In genomic region chr10:11715815-11716494, GRCh38 we compare ENCODE assay signal across 1 cellular context.
TF ChIP-seq lines count a peak whose summit lies in the region.

No MANE protein-coding gene starts in this region.

TF ChIP-seq in HepG2, 621 proteins besides CTCF, POLR2A, EP300 and RAD21 (continued from another document and continues in another):
- TF ChIP-seq ARID4A (CRISPR knock-in tag; IDR thresholded peaks at IDR 0.05; ENCODE audit: borderline replicate concordance) (peak; percentile 83; the same call in 1 of the 2 replicates), FOXA3 (CRISPR knock-in tag; IDR thresholded peaks at IDR 0.05) (peak; percentile 95), ATF7 (IDR thresholded peaks at IDR 0.05) (no peak), ATF7 (CRISPR knock-in tag; IDR thresholded peaks at IDR 0.05) (no peak), REL (CRISPR knock-in tag; conservative IDR thresholded peaks at IDR 0.05) (0 out of 2 replicates have a peak, but pooled peaks have one; percentile 9), SOX6 (IDR thresholded peaks at IDR 0.05) (no peak), SOX6 (CRISPR knock-in tag; IDR thresholded peaks at IDR 0.05) (peak; percentile 96), MYC (CRISPR knock-in tag; IDR thresholded peaks at IDR 0.05; ENCODE audit: borderline replicate concordance) (peak; percentile 74), RFXANK (CRISPR knock-in tag; IDR thresholded peaks at IDR 0.05) (no peak), EZH2 (conservative IDR thresholded peaks at IDR 0.05; ENCODE audit: low read depth, low read length) (no peak), RARG (CRISPR knock-in tag; IDR thresholded peaks at IDR 0.05; ENCODE audit: low read depth) (no peak), NRL (CRISPR knock-in tag; IDR thresholded peaks at IDR 0.05; ENCODE audit: borderline replicate concordance) (no peak; the same call in 1 of the 2 replicates), ZNF598 (CRISPR knock-in tag; IDR thresholded peaks at IDR 0.05; ENCODE audit: borderline replicate concordance) (no peak), SMAD3 (CRISPR knock-in tag; IDR thresholded peaks at IDR 0.05) (peak; percentile 81), CSRNP1 (CRISPR knock-in tag; IDR thresholded peaks at IDR 0.05) (no peak), ELF1 (CRISPR knock-in tag; IDR thresholded peaks at IDR 0.05) (peak; percentile 73), PRDM10 (CRISPR knock-in tag; IDR thresholded peaks at IDR 0.05; ENCODE audit: low read depth) (peak; percentile 70; the same call in 1 of the 2 replicates), ZNF709 (CRISPR knock-in tag; IDR thresholded peaks at IDR 0.05) (no peak), RXRA (CRISPR knock-in tag; IDR thresholded peaks at IDR 0.05) (peak; percentile 95), ZNF546 (CRISPR knock-in tag; conservative IDR thresholded peaks at IDR 0.05) (no peak), HOXA5 (CRISPR knock-in tag; IDR thresholded peaks at IDR 0.05) (0 out of 2 replicates have a peak, but pooled peaks have one; percentile 52), HNRNPL (IDR thresholded peaks at IDR 0.05; ENCODE audit: low read depth, low read length) (no peak), REXO4 (CRISPR knock-in tag; IDR thresholded peaks at IDR 0.05; ENCODE audit: borderline replicate concordance) (no peak), UBTF (CRISPR knock-in tag; IDR thresholded peaks at IDR 0.05) (peak; percentile 57), ZEB1 (IDR thresholded peaks at IDR 0.05; ENCODE audit: insufficient replicate concordance, low read depth) (peak; percentile 90), SNAPC2 (CRISPR knock-in tag; IDR thresholded peaks at IDR 0.05) (0 out of 2 replicates have a peak, but pooled peaks have one; percentile 20), KDM5B (CRISPR knock-in tag; IDR thresholded peaks at IDR 0.05; ENCODE audit: borderline replicate concordance) (no peak), ZNF124 (CRISPR knock-in tag; IDR thresholded peaks at IDR 0.05) (0 out of 2 replicates have a peak, but pooled peaks have one; percentile 49), HIC2 (CRISPR knock-in tag; IDR thresholded peaks at IDR 0.05; ENCODE audit: low read depth) (peak; percentile 51), FLYWCH1 (CRISPR knock-in tag; IDR thresholded peaks at IDR 0.05) (no peak), NFKBIZ (CRISPR knock-in tag; IDR thresholded peaks at IDR 0.05) (0 out of 2 replicates have a peak, but pooled peaks have one; percentile 34), KMT2A (CRISPR knock-in tag; IDR thresholded peaks at IDR 0.05) (peak; percentile 41; the same call in 1 of the 2 replicates), ZNF12 (CRISPR knock-in tag; IDR thresholded peaks at IDR 0.05) (peak; percentile 2; the same call in 1 of the 2 replicates), CREM (IDR thresholded peaks at IDR 0.05) (peak; percentile 79), CREM (CRISPR knock-in tag; IDR thresholded peaks at IDR 0.05) (no peak), ZBTB40 (IDR thresholded peaks at IDR 0.05) (no peak), ZBTB40 (CRISPR knock-in tag; IDR thresholded peaks at IDR 0.05) (no peak; the same call in none of the 2 replicates), KDM6A (CRISPR knock-in tag; IDR thresholded peaks at IDR 0.05; ENCODE audit: low read depth) (peak; percentile 73; the same call in 1 of the 2 replicates), AKAP8 (CRISPR knock-in tag; IDR thresholded peaks at IDR 0.05) (peak; percentile 71; the same call in 1 of the 2 replicates), FOXJ3 (CRISPR knock-in tag; IDR thresholded peaks at IDR 0.05; ENCODE audit: borderline replicate concordance) (peak; percentile 92; the same call in 1 of the 2 replicates)
